8 cellular contexts compared by ENCODE assay signal in the genomic region with DNA sequence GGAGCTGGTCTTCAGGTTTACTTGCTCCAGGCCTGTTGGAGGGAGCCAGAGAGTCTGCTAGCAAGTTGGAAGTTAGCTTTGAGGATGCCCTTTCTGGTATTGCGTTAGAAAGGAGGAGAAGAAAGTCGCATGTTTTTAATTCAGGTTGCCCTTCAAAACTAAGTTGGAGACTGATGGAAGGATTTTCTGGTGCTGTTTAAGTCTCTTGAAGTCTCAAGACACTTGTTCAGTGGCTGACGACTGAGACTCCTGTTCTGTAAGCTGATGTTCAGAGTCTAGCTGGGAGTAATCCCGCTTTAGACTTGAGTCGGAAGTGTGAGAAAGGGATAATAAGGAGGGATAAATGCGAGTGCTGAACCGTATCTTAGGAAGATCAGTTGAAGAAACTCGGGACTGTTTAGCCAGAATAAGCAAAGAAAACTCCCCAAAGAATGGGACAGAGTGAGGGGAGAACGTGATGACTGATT. TPM values are rescaled to one million over a fixed set of nuclear protein-coding genes. Genes with fewer than 3 reads are reported as not detected.
DNase-seq lines count a peak whose midpoint lies in the region; ATAC-seq and TF ChIP-seq lines count a peak whose summit lies in the region.

No MANE protein-coding gene starts in this region.

- peaks cover 31% of the 10 kb centered on the region for H3K27me3 Mint-ChIP-seq in activated T-cell treated with anti-CD3 and anti-CD28 coated beads, Interleukin-2, amount 50 U/mL, for 4 hours (ENCODE audit: low read depth)

- H3K4me1 Mint-ChIP-seq in activated T-cell treated with anti-CD3 and anti-CD28 coated beads, Interleukin-2, amount 50 U/mL, for 4 hours (ENCODE audit: low read depth) = peaks cover 48% of the 10 kb centered on the region

- no peak for DNase-seq in activated T-cell treated with anti-CD3 and anti-CD28 coated beads, Interleukin-2, amount 50 U/mL, for 4 hours
- no peak for DNase-seq in activated T-cell treated with anti-CD3 and anti-CD28 coated beads, Interleukin-2, amount 50 U/mL, for 48 hours
- peak; percentile 44 for DNase-seq in SW480 (ENCODE audit: low spot score)
- no peak for DNase-seq in foreskin keratinocyte
- peak; percentile 41 for DNase-seq in pons (ENCODE audit: low spot score)
- no peak for DNase-seq in DMS153 (lab: John Stamatoyannopoulos, UW)
- DNase-seq in NCI-H1436 (lab: John Stamatoyannopoulos, UW) = no peak

- H3K27me3 ChIP-seq in foreskin keratinocyte = peaks cover 38% of the 10 kb centered on the region

- H3K4me3 Mint-ChIP-seq in activated T-cell treated with anti-CD3 and anti-CD28 coated beads, Interleukin-2, amount 50 U/mL, for 4 hours = peak overlapping the region; percentile 98

- H3K9me3 Mint-ChIP-seq in activated T-cell treated with anti-CD3 and anti-CD28 coated beads, Interleukin-2, amount 50 U/mL, for 4 hours = no peaks in the 10 kb centered on the region

- peaks cover 43% of the 10 kb centered on the region for H3K36me3 Mint-ChIP-seq in activated T-cell treated with anti-CD3 and anti-CD28 coated beads, Interleukin-2, amount 50 U/mL, for 4 hours (ENCODE audit: insufficient read depth)

- H3K4me1 ChIP-seq in foreskin keratinocyte = peaks cover 5% of the 10 kb centered on the region

- TF ChIP-seq CTCF in foreskin keratinocyte (conservative IDR thresholded peaks at IDR 0.05) = no peak

- peak overlapping the region; percentile 64 for H3K27ac ChIP-seq in foreskin keratinocyte

- ATAC-seq in activated T-cell treated with anti-CD3 and anti-CD28 coated beads, Interleukin-2, amount 50 U/mL, for 4 hours = no peak
- peak; percentile 39 for ATAC-seq in foreskin keratinocyte
- ATAC-seq in HG03521 (IDR thresholded peaks at IDR 0.05; ENCODE audit: unreplicated experiment) = no peak

RNA-seq across cellular contexts. Expression of a gene that starts 0.7 kb away (rescaled TPM):
- 100 to 1,000 TPM; 159 to 191 (median 177) TPM for total RNA-seq in activated T-cell treated with anti-CD3 and anti-CD28 coated beads, Interleukin-2, amount 50 U/mL, for 4 hours
- total RNA-seq in foreskin keratinocyte = 57.3 and 57.9 TPM in 2 replicates
- polyA plus RNA-seq in foreskin keratinocyte = 46.9 and 54.5 TPM in 2 replicates

RNA-seq across cellular contexts. Expression of a gene that starts 12.2 kb away (rescaled TPM):
- total RNA-seq in activated T-cell treated with anti-CD3 and anti-CD28 coated beads, Interleukin-2, amount 50 U/mL, for 4 hours = not detected
- total RNA-seq in foreskin keratinocyte = not detected in 2 replicates
- 0.02 TPM in 1 of 2 replicates, not detected in the other for polyA plus RNA-seq in foreskin keratinocyte

Comparison
In these comparisons a context has a peak if more than half of its experiments do, and no peak if none do; other contexts are left out.
1. DNase-seq: peak in SW480 (single experiment) and pons (single experiment); none in activated T-cell treated with anti-CD3 and anti-CD28 coated beads, Interleukin-2, amount 50 U/mL, for 4 hours (single experiment), activated T-cell treated with anti-CD3 and anti-CD28 coated beads, Interleukin-2, amount 50 U/mL, for 48 hours (0 of 2), foreskin keratinocyte (0 of 2), DMS153 (single experiment) and NCI-H1436 (single experiment).